ENCODE assay signal across 35 cellular contexts in the genomic region with DNA sequence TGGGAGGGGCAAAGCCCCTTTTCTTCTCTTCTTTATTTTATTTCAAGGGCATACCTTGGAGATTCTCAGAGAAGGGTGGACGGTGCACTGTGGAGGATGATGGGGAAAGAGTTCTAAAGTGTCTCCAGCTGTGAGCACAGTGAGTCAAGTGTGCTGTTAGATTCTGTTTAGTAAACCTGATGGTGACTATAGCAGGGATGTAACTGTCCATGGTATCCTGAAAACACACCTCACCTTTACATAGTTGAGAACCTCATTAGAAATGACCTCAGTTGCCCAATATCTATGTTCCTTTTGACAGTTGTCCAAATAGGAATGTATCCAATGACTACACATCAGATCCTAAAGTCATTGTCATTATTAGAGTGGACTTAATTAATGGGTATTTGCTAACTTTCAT. TPM values are rescaled to one million over a fixed set of nuclear protein-coding genes. Genes with fewer than 3 reads are reported as not detected.
"Had no signal": no experiment of that assay in that cellular context is flagged by ENCODE, and none has a peak within 500 bp of the region (broad histone marks: within the 10 kb centered on the region; RNA-seq: fewer than 3 reads in every experiment).

No MANE protein-coding gene starts in this region.

- FAIRE-seq: RCC 7860 had no signal

- H3K27me3 ChIP-seq: cardiac muscle cell had no signal

- H3K27ac Mint-ChIP-seq: activated B cell treated with CpG ODN at 0.5 μM for 24 hours; activated CD4-positive, alpha-beta memory T cell treated with anti-CD3 and anti-CD28 coated beads, Interleukin-2, amount 10 ng/mL, durations not matched to agents 7 days and 5 days; activated CD8-positive, alpha-beta memory T cell treated with anti-CD3 and anti-CD28 coated beads, Interleukin-2, amount 10 ng/mL, durations not matched to agents 7 days and 5 days; activated naive CD4-positive, alpha-beta T cell treated with anti-CD3 and anti-CD28 coated beads, Interleukin-2, amount 10 ng/mL, durations not matched to agents 7 days and 5 days; activated naive CD8-positive, alpha-beta T cell; activated naive CD8-positive, alpha-beta T cell treated with anti-CD3 and anti-CD28 coated beads, Interleukin-2, amount 50 U/mL, for 24 hours; brain had no signal

- ATAC-seq: activated CD8-positive, alpha-beta memory T cell treated with anti-CD3 and anti-CD28 coated beads, Interleukin-2, amount 10 ng/mL, durations not matched to agents 7 days and 5 days; activated naive CD8-positive, alpha-beta T cell treated with anti-CD3 and anti-CD28 coated beads, Interleukin-2, amount 50 U/mL, for 24 hours; PC-3 had no signal

- H3K27me3 Mint-ChIP-seq: activated B cell treated with CpG ODN at 0.5 μM for 24 hours; activated CD4-positive, alpha-beta memory T cell treated with anti-CD3 and anti-CD28 coated beads, Interleukin-2, amount 10 ng/mL, durations not matched to agents 7 days and 5 days; activated CD8-positive, alpha-beta memory T cell treated with anti-CD3 and anti-CD28 coated beads, Interleukin-2, amount 10 ng/mL, durations not matched to agents 7 days and 5 days; activated naive CD4-positive, alpha-beta T cell treated with anti-CD3 and anti-CD28 coated beads, Interleukin-2, amount 10 ng/mL, durations not matched to agents 7 days and 5 days; activated naive CD8-positive, alpha-beta T cell; activated naive CD8-positive, alpha-beta T cell treated with anti-CD3 and anti-CD28 coated beads, Interleukin-2, amount 50 U/mL, for 24 hours; brain; central memory CD8-positive, alpha-beta T cell had no signal

- H3K4me1 Mint-ChIP-seq: activated B cell treated with CpG ODN at 0.5 μM for 24 hours; activated CD4-positive, alpha-beta memory T cell treated with anti-CD3 and anti-CD28 coated beads, Interleukin-2, amount 10 ng/mL, durations not matched to agents 7 days and 5 days; activated CD8-positive, alpha-beta memory T cell treated with anti-CD3 and anti-CD28 coated beads, Interleukin-2, amount 10 ng/mL, durations not matched to agents 7 days and 5 days; activated naive CD4-positive, alpha-beta T cell treated with anti-CD3 and anti-CD28 coated beads, Interleukin-2, amount 10 ng/mL, durations not matched to agents 7 days and 5 days; activated naive CD8-positive, alpha-beta T cell treated with anti-CD3 and anti-CD28 coated beads, Interleukin-2, amount 50 U/mL, for 24 hours; central memory CD8-positive, alpha-beta T cell had no signal

- H3K36me3 ChIP-seq: cardiac muscle cell had no signal

- H3K36me3 Mint-ChIP-seq: activated CD8-positive, alpha-beta memory T cell treated with anti-CD3 and anti-CD28 coated beads, Interleukin-2, amount 10 ng/mL, durations not matched to agents 7 days and 5 days; activated naive CD4-positive, alpha-beta T cell treated with anti-CD3 and anti-CD28 coated beads, Interleukin-2, amount 10 ng/mL, durations not matched to agents 7 days and 5 days; activated naive CD8-positive, alpha-beta T cell; brain had no signal

- H3K4me3 ChIP-seq: cardiac muscle cell had no signal

- H3K4me3 Mint-ChIP-seq: activated B cell treated with CpG ODN at 0.5 μM for 24 hours; activated CD4-positive, alpha-beta memory T cell treated with anti-CD3 and anti-CD28 coated beads, Interleukin-2, amount 10 ng/mL, durations not matched to agents 7 days and 5 days; activated CD8-positive, alpha-beta memory T cell treated with anti-CD3 and anti-CD28 coated beads, Interleukin-2, amount 10 ng/mL, durations not matched to agents 7 days and 5 days; activated naive CD4-positive, alpha-beta T cell treated with anti-CD3 and anti-CD28 coated beads, Interleukin-2, amount 10 ng/mL, durations not matched to agents 7 days and 5 days; activated naive CD8-positive, alpha-beta T cell; activated naive CD8-positive, alpha-beta T cell treated with anti-CD3 and anti-CD28 coated beads, Interleukin-2, amount 50 U/mL, for 24 hours; brain; central memory CD8-positive, alpha-beta T cell had no signal

- H3K9me3 Mint-ChIP-seq: activated B cell treated with CpG ODN at 0.5 μM for 24 hours; activated CD4-positive, alpha-beta memory T cell treated with anti-CD3 and anti-CD28 coated beads, Interleukin-2, amount 10 ng/mL, durations not matched to agents 7 days and 5 days; activated naive CD4-positive, alpha-beta T cell treated with anti-CD3 and anti-CD28 coated beads, Interleukin-2, amount 10 ng/mL, durations not matched to agents 7 days and 5 days; activated naive CD8-positive, alpha-beta T cell treated with anti-CD3 and anti-CD28 coated beads, Interleukin-2, amount 50 U/mL, for 24 hours; brain had no signal

- DNase-seq: activated B cell treated with CpG ODN at 0.5 μM for 24 hours; activated CD4-positive, alpha-beta memory T cell treated with anti-CD3 and anti-CD28 coated beads, Interleukin-2, amount 10 ng/mL, durations not matched to agents 7 days and 5 days; activated CD4-positive, alpha-beta T cell treated with anti-CD3 and anti-CD28 coated beads for 48 hours; activated CD4-positive, CD25-positive, alpha-beta regulatory T cell treated with anti-CD3 and anti-CD28 coated beads, Interleukin-2, amount 50 U/mL, for 72 hours; activated CD8-positive, alpha-beta memory T cell treated with anti-CD3 and anti-CD28 coated beads for 24 hours; activated CD8-positive, alpha-beta memory T cell treated with anti-CD3 and anti-CD28 coated beads, Interleukin-2, amount 10 ng/mL, durations not matched to agents 7 days and 5 days; activated CD8-positive, alpha-beta memory T cell treated with anti-CD3 and anti-CD28 coated beads, Interleukin-2, amount 50 U/mL, for 48 hours; activated effector memory CD4-positive, alpha-beta T cell treated with Interleukin-2 at 50 U/mL for 16 hours; activated naive CD4-positive, alpha-beta T cell treated with anti-CD3 and anti-CD28 coated beads, Interleukin-2, amount 10 ng/mL, durations not matched to agents 7 days and 5 days; activated naive CD8-positive, alpha-beta T cell treated with anti-CD3 and anti-CD28 coated beads, Interleukin-2, amount 50 U/mL, for 24 hours; activated T-cell treated with anti-CD3 and anti-CD28 coated beads, Interleukin-2, amount 50 U/mL, for 48 hours; anterior cingulate cortex; NCI-H1092 treated with DMSO at 0.1 percent for 48 hours; NCI-H1417; NCI-H146; NCI-H187; NCI-H2029 treated with DMSO at 0.1 percent for 48 hours; NCI-H2107; NCI-H2171; NCI-H2227 treated with DMSO at 0.1 percent for 48 hours; NCI-H446 treated with DMSO at 0.1 percent for 48 hours; NCI-H524; NK-92 treated with Interleukin-12 subunit alpha and Interleukin-12 subunit beta, amount 100 ng/mL, for 24 hours; PC-3; Right ventricle myocardium superior; SW 1271; T-helper 1 cell; T-helper 2 cell; T-helper 9 cell had no signal

- H3K27ac ChIP-seq: cardiac muscle cell, RWPE1 had no signal

RNA-seq across cellular contexts. Expression of a gene that starts 38.0 kb away (rescaled TPM):
- total RNA-seq: activated B cell treated with CpG ODN at 0.5 μM for 24 hours; activated CD4-positive, alpha-beta memory T cell treated with anti-CD3 and anti-CD28 coated beads, Interleukin-2, amount 10 ng/mL, durations not matched to agents 7 days and 5 days; activated CD8-positive, alpha-beta memory T cell treated with anti-CD3 and anti-CD28 coated beads, Interleukin-2, amount 10 ng/mL, durations not matched to agents 7 days and 5 days; PC-3 had no signal
